Comparison of ENCODE assay signal across 19 cellular contexts in genomic region chr14:98949031-98949430, GRCh38.
DNase-seq lines count a peak whose midpoint lies in the region; ATAC-seq and TF ChIP-seq lines count a peak whose summit lies in the region.
"Had no signal": no experiment of that assay in that cellular context is flagged by ENCODE, and none has a peak within 500 bp of the region (broad histone marks: within the 10 kb centered on the region; RNA-seq: fewer than 3 reads in every experiment).

No MANE protein-coding gene starts in this region.

- no peaks in the 10 kb centered on the region for H3K36me3 ChIP-seq in subcutaneous abdominal adipose tissue (ENCODE audit: control insufficient read depth in 5 of 5, insufficient read depth in 5 of 5, low read length in 5 of 5)

- no peak for TF ChIP-seq CTCF in coronary artery (IDR thresholded peaks at IDR 0.05)

- H3K4me3 Mint-ChIP-seq in activated CD4-positive, alpha-beta T cell treated with anti-CD3 and anti-CD28 coated beads, Interleukin-2, amount 10 ng/mL, durations not matched to agents 7 days and 5 days, result no peak overlapping the region
- H3K4me3 Mint-ChIP-seq: CD8-positive, alpha-beta memory T cell; HFFc6 had no signal

- no peak overlapping the region for H3K9ac ChIP-seq in subcutaneous abdominal adipose tissue (ENCODE audit: low read length in 5 of 5)

- H3K4me1 Mint-ChIP-seq in activated CD4-positive, alpha-beta T cell treated with anti-CD3 and anti-CD28 coated beads, Interleukin-2, amount 10 ng/mL, durations not matched to agents 7 days and 5 days, result peaks cover 12% of the 10 kb centered on the region

- H3K27ac ChIP-seq in coronary artery (no peak overlapping the region), subcutaneous abdominal adipose tissue (ENCODE audit: low read depth, low read length) (peak overlapping the region; percentile 62)

- no peak overlapping the region for H3K4me3 ChIP-seq in coronary artery
- H3K4me3 ChIP-seq in subcutaneous abdominal adipose tissue (ENCODE audit: low read depth in 1 of 5, low read length in 5 of 5), result no peak overlapping the region

- no peak for ATAC-seq in HG02970 (IDR thresholded peaks at IDR 0.05; ENCODE audit: low FRiP score, unreplicated experiment)
- ATAC-seq: Panc1, Right ventricle myocardium inferior had no signal

- H3K27ac Mint-ChIP-seq in activated CD4-positive, alpha-beta T cell treated with anti-CD3 and anti-CD28 coated beads, Interleukin-2, amount 10 ng/mL, durations not matched to agents 7 days and 5 days, result peak overlapping the region; percentile 51
- H3K27ac Mint-ChIP-seq: HFFc6 had no signal

- CTCF ChIA-PET in activated CD4-positive, alpha-beta T cell treated with anti-CD3 and anti-CD28 coated beads, Interleukin-2, amount 10 ng/mL, durations not matched to agents 7 days and 5 days (lab: Charles Lee), result interaction anchor here (1.5 to 1.8 kb wide), 2 partner anchors 9 to 16 kb away, joined by 3 to 5 read pairs; no protein-coding TSS in a partner anchor

- no peaks in the 10 kb centered on the region for H3K36me3 Mint-ChIP-seq in activated CD4-positive, alpha-beta T cell treated with anti-CD3 and anti-CD28 coated beads, Interleukin-2, amount 10 ng/mL, durations not matched to agents 7 days and 5 days (ENCODE audit: low read depth)

- peaks cover 0 to 2% (median 0%) of the 10 kb centered on the region in 5 donors for H3K9me3 ChIP-seq in subcutaneous abdominal adipose tissue (ENCODE audit: control insufficient read depth in 5 of 5, low read length in 5 of 5)

- no peaks in the 10 kb centered on the region for H3K27me3 Mint-ChIP-seq in activated CD4-positive, alpha-beta T cell treated with anti-CD3 and anti-CD28 coated beads, Interleukin-2, amount 10 ng/mL, durations not matched to agents 7 days and 5 days

- H3K27me3 ChIP-seq in subcutaneous abdominal adipose tissue (ENCODE audit: control insufficient read depth in 5 of 5, insufficient read depth in 4 of 5, low read length in 5 of 5), result peaks cover 0 to 28% (median 0%) of the 10 kb centered on the region in 5 donors

- intact Hi-C loops in head of caudate nucleus (cut with DNase I), result no loop called here

- H3K4me1 ChIP-seq in subcutaneous abdominal adipose tissue (ENCODE audit: control insufficient read depth in 5 of 5, insufficient read depth in 5 of 5, low read length in 5 of 5), result peaks cover 13 to 44% (median 36%) of the 10 kb centered on the region in 5 donors

- DNase-seq in activated CD4-positive, alpha-beta T cell treated with anti-CD3 and anti-CD28 coated beads, Interleukin-2, amount 10 ng/mL, durations not matched to agents 7 days and 5 days, result no peak
- no peak for DNase-seq in activated CD4-positive, alpha-beta T cell treated with anti-CD3 and anti-CD28 coated beads for 48 hours
- DNase-seq in RPMI7951 (ENCODE audit: low read depth) (peak; percentile 33), coronary artery (ENCODE audit: low spot score) (peak; percentile 53), COLO668 (lab: John Stamatoyannopoulos, UW; ENCODE audit: unreplicated experiment) (no peak), head of caudate nucleus (no peak)
- DNase-seq: CD8-positive, alpha-beta memory T cell; DMS79; HFFc6; IMR-90; Karpas-422; NCI-H1105; NCI-H2081 treated with DMSO at 0.1 percent for 48 hours; NCI-H774; SW 1271 had no signal

- peaks cover 7% of the 10 kb centered on the region for H3K9me3 Mint-ChIP-seq in activated CD4-positive, alpha-beta T cell treated with anti-CD3 and anti-CD28 coated beads, Interleukin-2, amount 10 ng/mL, durations not matched to agents 7 days and 5 days
- H3K9me3 Mint-ChIP-seq: CD8-positive, alpha-beta memory T cell had no signal

- POLR2A ChIA-PET in activated CD4-positive, alpha-beta T cell treated with anti-CD3 and anti-CD28 coated beads, Interleukin-2, amount 10 ng/mL, durations not matched to agents 7 days and 5 days (lab: Charles Lee), result no interaction called here

Comparison
In these comparisons a context has a peak if more than half of its experiments do, and no peak if none do; other contexts are left out.
1. DNase-seq: peak in RPMI7951 (single experiment) and coronary artery (single experiment); none in activated CD4-positive, alpha-beta T cell treated with anti-CD3 and anti-CD28 coated beads, Interleukin-2, amount 10 ng/mL, durations not matched to agents 7 days and 5 days (single experiment), activated CD4-positive, alpha-beta T cell treated with anti-CD3 and anti-CD28 coated beads for 48 hours (single experiment), COLO668 (single experiment) and head of caudate nucleus (0 of 42).